1 cellular context compared by ENCODE assay signal in the genomic region with DNA sequence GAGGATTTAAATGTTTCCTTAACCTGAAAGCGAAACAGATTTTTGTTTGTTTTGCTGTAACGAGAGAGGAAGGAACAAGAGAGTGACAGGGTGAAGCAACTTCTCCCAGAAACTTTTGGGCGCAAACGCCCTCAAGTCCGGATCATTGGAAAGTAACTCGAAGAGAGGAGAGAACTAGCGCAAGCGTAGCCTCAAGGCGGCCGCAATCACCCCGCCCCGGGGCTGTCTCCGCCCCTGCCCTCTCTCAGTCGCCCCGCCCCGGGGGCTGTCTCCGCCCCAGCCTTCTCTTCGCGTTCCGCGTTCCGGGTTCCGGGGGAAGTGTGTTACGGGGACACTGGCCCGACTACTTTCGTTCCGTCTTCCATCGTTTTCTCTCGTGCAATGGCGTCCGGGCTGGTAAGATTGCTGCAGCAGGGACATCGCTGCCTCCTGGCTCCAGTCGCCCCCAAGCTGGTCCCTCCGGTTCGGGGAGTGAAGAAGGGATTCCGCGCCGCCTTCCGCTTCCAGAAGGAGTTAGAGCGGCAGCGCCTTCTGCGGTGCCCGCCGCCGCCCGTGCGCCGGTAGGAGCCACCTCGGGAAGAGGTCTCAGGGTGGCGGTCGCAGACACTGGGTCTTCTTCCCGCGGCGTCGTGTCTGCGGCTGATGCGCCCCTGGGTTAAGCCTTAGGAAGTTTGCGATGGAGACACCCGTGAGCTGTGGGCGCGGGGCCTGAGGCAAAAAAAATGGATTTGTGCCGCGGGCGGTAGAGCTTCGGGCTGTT.
TF ChIP-seq lines count a peak whose summit lies in the region.

A gene (plus strand): TSS at position 372 of the 760 bp plus-strand sequence. CDS start 10 bp downstream, at position 382.

TF ChIP-seq in K562, 482 proteins besides CTCF, POLR2A, EP300 and RAD21 (continued from another document and continues in another):
- TF ChIP-seq, protein P1, sequence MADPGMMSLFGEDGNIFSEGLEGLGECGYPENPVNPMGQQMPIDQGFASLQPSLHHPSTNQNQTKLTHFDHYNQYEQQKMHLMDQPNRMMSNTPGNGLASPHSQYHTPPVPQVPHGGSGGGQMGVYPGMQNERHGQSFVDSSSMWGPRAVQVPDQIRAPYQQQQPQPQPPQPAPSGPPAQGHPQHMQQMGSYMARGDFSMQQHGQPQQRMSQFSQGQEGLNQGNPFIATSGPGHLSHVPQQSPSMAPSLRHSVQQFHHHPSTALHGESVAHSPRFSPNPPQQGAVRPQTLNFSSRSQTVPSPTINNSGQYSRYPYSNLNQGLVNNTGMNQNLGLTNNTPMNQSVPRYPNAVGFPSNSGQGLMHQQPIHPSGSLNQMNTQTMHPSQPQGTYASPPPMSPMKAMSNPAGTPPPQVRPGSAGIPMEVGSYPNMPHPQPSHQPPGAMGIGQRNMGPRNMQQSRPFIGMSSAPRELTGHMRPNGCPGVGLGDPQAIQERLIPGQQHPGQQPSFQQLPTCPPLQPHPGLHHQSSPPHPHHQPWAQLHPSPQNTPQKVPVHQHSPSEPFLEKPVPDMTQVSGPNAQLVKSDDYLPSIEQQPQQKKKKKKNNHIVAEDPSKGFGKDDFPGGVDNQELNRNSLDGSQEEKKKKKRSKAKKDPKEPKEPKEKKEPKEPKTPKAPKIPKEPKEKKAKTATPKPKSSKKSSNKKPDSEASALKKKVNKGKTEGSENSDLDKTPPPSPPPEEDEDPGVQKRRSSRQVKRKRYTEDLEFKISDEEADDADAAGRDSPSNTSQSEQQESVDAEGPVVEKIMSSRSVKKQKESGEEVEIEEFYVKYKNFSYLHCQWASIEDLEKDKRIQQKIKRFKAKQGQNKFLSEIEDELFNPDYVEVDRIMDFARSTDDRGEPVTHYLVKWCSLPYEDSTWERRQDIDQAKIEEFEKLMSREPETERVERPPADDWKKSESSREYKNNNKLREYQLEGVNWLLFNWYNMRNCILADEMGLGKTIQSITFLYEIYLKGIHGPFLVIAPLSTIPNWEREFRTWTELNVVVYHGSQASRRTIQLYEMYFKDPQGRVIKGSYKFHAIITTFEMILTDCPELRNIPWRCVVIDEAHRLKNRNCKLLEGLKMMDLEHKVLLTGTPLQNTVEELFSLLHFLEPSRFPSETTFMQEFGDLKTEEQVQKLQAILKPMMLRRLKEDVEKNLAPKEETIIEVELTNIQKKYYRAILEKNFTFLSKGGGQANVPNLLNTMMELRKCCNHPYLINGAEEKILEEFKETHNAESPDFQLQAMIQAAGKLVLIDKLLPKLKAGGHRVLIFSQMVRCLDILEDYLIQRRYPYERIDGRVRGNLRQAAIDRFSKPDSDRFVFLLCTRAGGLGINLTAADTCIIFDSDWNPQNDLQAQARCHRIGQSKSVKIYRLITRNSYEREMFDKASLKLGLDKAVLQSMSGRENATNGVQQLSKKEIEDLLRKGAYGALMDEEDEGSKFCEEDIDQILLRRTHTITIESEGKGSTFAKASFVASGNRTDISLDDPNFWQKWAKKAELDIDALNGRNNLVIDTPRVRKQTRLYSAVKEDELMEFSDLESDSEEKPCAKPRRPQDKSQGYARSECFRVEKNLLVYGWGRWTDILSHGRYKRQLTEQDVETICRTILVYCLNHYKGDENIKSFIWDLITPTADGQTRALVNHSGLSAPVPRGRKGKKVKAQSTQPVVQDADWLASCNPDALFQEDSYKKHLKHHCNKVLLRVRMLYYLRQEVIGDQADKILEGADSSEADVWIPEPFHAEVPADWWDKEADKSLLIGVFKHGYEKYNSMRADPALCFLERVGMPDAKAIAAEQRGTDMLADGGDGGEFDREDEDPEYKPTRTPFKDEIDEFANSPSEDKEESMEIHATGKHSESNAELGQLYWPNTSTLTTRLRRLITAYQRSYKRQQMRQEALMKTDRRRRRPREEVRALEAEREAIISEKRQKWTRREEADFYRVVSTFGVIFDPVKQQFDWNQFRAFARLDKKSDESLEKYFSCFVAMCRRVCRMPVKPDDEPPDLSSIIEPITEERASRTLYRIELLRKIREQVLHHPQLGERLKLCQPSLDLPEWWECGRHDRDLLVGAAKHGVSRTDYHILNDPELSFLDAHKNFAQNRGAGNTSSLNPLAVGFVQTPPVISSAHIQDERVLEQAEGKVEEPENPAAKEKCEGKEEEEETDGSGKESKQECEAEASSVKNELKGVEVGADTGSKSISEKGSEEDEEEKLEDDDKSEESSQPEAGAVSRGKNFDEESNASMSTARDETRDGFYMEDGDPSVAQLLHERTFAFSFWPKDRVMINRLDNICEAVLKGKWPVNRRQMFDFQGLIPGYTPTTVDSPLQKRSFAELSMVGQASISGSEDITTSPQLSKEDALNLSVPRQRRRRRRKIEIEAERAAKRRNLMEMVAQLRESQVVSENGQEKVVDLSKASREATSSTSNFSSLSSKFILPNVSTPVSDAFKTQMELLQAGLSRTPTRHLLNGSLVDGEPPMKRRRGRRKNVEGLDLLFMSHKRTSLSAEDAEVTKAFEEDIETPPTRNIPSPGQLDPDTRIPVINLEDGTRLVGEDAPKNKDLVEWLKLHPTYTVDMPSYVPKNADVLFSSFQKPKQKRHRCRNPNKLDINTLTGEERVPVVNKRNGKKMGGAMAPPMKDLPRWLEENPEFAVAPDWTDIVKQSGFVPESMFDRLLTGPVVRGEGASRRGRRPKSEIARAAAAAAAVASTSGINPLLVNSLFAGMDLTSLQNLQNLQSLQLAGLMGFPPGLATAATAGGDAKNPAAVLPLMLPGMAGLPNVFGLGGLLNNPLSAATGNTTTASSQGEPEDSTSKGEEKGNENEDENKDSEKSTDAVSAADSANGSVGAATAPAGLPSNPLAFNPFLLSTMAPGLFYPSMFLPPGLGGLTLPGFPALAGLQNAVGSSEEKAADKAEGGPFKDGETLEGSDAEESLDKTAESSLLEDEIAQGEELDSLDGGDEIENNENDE (IDR thresholded peaks at IDR 0.05; ENCODE audit: low read depth, low read length) = peak; percentile 74
- TF ChIP-seq ZNF146 (CRISPR knock-in tag; IDR thresholded peaks at IDR 0.05; ENCODE audit: unreplicated experiment) (no peak), KAT8 (IDR thresholded peaks at IDR 0.05; ENCODE audit: low read depth) (no peak), KLF16 (IDR thresholded peaks at IDR 0.05) (no peak), FOXJ3 (CRISPR knock-in tag; IDR thresholded peaks at IDR 0.05) (no peak), POLR2G (IDR thresholded peaks at IDR 0.05; ENCODE audit: low read depth, low read length) (peak; percentile 86), TCF7L2 (IDR thresholded peaks at IDR 0.05; ENCODE audit: low read depth, low read length) (no peak), ZNF274 (IDR thresholded peaks at IDR 0.05; ENCODE audit: borderline replicate concordance, low read depth, low read length) (no peak), DACH1 (IDR thresholded peaks at IDR 0.05; ENCODE audit: partially characterized antibody) (no peak), HIVEP1 (CRISPR knock-in tag; IDR thresholded peaks at IDR 0.05) (no peak), RB1 (IDR thresholded peaks at IDR 0.05; ENCODE audit: low read depth) (peak; percentile 74), NCOA6 (IDR thresholded peaks at IDR 0.05) (no peak), ETV5 (CRISPR knock-in tag; IDR thresholded peaks at IDR 0.05; ENCODE audit: low read depth) (peak; percentile 63; the same call in 1 of the 2 replicates)
- TF ChIP-seq, protein P2, sequence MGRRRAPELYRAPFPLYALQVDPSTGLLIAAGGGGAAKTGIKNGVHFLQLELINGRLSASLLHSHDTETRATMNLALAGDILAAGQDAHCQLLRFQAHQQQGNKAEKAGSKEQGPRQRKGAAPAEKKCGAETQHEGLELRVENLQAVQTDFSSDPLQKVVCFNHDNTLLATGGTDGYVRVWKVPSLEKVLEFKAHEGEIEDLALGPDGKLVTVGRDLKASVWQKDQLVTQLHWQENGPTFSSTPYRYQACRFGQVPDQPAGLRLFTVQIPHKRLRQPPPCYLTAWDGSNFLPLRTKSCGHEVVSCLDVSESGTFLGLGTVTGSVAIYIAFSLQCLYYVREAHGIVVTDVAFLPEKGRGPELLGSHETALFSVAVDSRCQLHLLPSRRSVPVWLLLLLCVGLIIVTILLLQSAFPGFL (CRISPR knock-in tag; IDR thresholded peaks at IDR 0.05) = no peak
- TF ChIP-seq, protein P3, sequence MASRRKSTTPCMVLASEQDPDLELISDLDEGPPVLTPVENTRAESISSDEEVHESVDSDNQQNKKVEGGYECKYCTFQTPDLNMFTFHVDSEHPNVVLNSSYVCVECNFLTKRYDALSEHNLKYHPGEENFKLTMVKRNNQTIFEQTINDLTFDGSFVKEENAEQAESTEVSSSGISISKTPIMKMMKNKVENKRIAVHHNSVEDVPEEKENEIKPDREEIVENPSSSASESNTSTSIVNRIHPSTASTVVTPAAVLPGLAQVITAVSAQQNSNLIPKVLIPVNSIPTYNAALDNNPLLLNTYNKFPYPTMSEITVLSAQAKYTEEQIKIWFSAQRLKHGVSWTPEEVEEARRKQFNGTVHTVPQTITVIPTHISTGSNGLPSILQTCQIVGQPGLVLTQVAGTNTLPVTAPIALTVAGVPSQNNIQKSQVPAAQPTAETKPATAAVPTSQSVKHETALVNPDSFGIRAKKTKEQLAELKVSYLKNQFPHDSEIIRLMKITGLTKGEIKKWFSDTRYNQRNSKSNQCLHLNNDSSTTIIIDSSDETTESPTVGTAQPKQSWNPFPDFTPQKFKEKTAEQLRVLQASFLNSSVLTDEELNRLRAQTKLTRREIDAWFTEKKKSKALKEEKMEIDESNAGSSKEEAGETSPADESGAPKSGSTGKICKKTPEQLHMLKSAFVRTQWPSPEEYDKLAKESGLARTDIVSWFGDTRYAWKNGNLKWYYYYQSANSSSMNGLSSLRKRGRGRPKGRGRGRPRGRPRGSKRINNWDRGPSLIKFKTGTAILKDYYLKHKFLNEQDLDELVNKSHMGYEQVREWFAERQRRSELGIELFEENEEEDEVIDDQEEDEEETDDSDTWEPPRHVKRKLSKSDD (conservative IDR thresholded peaks at IDR 0.05; ENCODE audit: low read length) = peak; percentile 85
- TF ChIP-seq, protein P4, sequence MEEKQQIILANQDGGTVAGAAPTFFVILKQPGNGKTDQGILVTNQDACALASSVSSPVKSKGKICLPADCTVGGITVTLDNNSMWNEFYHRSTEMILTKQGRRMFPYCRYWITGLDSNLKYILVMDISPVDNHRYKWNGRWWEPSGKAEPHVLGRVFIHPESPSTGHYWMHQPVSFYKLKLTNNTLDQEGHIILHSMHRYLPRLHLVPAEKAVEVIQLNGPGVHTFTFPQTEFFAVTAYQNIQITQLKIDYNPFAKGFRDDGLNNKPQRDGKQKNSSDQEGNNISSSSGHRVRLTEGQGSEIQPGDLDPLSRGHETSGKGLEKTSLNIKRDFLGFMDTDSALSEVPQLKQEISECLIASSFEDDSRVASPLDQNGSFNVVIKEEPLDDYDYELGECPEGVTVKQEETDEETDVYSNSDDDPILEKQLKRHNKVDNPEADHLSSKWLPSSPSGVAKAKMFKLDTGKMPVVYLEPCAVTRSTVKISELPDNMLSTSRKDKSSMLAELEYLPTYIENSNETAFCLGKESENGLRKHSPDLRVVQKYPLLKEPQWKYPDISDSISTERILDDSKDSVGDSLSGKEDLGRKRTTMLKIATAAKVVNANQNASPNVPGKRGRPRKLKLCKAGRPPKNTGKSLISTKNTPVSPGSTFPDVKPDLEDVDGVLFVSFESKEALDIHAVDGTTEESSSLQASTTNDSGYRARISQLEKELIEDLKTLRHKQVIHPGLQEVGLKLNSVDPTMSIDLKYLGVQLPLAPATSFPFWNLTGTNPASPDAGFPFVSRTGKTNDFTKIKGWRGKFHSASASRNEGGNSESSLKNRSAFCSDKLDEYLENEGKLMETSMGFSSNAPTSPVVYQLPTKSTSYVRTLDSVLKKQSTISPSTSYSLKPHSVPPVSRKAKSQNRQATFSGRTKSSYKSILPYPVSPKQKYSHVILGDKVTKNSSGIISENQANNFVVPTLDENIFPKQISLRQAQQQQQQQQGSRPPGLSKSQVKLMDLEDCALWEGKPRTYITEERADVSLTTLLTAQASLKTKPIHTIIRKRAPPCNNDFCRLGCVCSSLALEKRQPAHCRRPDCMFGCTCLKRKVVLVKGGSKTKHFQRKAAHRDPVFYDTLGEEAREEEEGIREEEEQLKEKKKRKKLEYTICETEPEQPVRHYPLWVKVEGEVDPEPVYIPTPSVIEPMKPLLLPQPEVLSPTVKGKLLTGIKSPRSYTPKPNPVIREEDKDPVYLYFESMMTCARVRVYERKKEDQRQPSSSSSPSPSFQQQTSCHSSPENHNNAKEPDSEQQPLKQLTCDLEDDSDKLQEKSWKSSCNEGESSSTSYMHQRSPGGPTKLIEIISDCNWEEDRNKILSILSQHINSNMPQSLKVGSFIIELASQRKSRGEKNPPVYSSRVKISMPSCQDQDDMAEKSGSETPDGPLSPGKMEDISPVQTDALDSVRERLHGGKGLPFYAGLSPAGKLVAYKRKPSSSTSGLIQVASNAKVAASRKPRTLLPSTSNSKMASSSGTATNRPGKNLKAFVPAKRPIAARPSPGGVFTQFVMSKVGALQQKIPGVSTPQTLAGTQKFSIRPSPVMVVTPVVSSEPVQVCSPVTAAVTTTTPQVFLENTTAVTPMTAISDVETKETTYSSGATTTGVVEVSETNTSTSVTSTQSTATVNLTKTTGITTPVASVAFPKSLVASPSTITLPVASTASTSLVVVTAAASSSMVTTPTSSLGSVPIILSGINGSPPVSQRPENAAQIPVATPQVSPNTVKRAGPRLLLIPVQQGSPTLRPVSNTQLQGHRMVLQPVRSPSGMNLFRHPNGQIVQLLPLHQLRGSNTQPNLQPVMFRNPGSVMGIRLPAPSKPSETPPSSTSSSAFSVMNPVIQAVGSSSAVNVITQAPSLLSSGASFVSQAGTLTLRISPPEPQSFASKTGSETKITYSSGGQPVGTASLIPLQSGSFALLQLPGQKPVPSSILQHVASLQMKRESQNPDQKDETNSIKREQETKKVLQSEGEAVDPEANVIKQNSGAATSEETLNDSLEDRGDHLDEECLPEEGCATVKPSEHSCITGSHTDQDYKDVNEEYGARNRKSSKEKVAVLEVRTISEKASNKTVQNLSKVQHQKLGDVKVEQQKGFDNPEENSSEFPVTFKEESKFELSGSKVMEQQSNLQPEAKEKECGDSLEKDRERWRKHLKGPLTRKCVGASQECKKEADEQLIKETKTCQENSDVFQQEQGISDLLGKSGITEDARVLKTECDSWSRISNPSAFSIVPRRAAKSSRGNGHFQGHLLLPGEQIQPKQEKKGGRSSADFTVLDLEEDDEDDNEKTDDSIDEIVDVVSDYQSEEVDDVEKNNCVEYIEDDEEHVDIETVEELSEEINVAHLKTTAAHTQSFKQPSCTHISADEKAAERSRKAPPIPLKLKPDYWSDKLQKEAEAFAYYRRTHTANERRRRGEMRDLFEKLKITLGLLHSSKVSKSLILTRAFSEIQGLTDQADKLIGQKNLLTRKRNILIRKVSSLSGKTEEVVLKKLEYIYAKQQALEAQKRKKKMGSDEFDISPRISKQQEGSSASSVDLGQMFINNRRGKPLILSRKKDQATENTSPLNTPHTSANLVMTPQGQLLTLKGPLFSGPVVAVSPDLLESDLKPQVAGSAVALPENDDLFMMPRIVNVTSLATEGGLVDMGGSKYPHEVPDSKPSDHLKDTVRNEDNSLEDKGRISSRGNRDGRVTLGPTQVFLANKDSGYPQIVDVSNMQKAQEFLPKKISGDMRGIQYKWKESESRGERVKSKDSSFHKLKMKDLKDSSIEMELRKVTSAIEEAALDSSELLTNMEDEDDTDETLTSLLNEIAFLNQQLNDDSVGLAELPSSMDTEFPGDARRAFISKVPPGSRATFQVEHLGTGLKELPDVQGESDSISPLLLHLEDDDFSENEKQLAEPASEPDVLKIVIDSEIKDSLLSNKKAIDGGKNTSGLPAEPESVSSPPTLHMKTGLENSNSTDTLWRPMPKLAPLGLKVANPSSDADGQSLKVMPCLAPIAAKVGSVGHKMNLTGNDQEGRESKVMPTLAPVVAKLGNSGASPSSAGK (IDR thresholded peaks at IDR 0.05) = no peak
- TF ChIP-seq, protein P5, sequence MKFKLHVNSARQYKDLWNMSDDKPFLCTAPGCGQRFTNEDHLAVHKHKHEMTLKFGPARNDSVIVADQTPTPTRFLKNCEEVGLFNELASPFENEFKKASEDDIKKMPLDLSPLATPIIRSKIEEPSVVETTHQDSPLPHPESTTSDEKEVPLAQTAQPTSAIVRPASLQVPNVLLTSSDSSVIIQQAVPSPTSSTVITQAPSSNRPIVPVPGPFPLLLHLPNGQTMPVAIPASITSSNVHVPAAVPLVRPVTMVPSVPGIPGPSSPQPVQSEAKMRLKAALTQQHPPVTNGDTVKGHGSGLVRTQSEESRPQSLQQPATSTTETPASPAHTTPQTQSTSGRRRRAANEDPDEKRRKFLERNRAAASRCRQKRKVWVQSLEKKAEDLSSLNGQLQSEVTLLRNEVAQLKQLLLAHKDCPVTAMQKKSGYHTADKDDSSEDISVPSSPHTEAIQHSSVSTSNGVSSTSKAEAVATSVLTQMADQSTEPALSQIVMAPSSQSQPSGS (CRISPR knock-in tag; IDR thresholded peaks at IDR 0.05) = no peak
